10 cellular contexts compared by ENCODE assay signal in genomic region chr6:7157752-7158616, GRCh38. TPM values are rescaled to one million over a fixed set of nuclear protein-coding genes. Genes with fewer than 3 reads are reported as not detected.
DNase-seq lines count a peak whose midpoint lies in the region; ATAC-seq, FAIRE-seq and TF ChIP-seq lines count a peak whose summit lies in the region.
"Had no signal": no experiment of that assay in that cellular context is flagged by ENCODE, and none has a peak within 500 bp of the region (broad histone marks: within the 10 kb centered on the region; RNA-seq: fewer than 3 reads in every experiment).

No MANE protein-coding gene starts in this region.

- peaks cover 76% of the 10 kb centered on the region for H3K4me1 Mint-ChIP-seq in GM23338

- FAIRE-seq in A549 (lab: Jason Lieb, UNC) (no peak), HepG2 (lab: Jason Lieb, UNC) (no peak)
- FAIRE-seq: frontal cortex had no signal

- no peaks in the 10 kb centered on the region for H3K9me3 Mint-ChIP-seq in GM23338

- 82% methylated on average over 6 of the region's 6 CpGs for WGBS in A549 (ENCODE audit: missing lambda C conversion rate)
- 71% methylated on average over 6 of the region's 6 CpGs for WGBS in HepG2 (ENCODE audit: low lambda C conversion rate)

- POLR2A ChIA-PET in A549 (lab: Yijun Ruan, JAX) (no interaction called here), HepG2 (lab: Yijun Ruan, JAX) (interaction anchor here (1.5 kb wide), 1 partner anchor 7 kb away, joined by 3 read pairs; no protein-coding TSS in a partner anchor)

- H3F3A ChIP-seq in GM23338 (replicated peaks; ENCODE audit: low read depth), result no peaks in the 10 kb centered on the region

- TF ChIP-seq EP300 in A549 (IDR thresholded peaks at IDR 0.05) (no peak), HepG2 (IDR thresholded peaks at IDR 0.05; ENCODE audit: low read depth in 2 of 2, low read length in 2 of 2) (no peak), HepG2 (CRISPR knock-in tag; IDR thresholded peaks at IDR 0.05; ENCODE audit: borderline replicate concordance) (no peak)

- H3K27ac ChIP-seq in A549 (no peak overlapping the region), GM23338 (ENCODE audit: low read depth) (no peak overlapping the region), HepG2 (ENCODE audit: extremely low read length, insufficient read depth, low read length) (peak overlapping the region; percentile 88), uterus (no peak overlapping the region)

- no TSS peak for BruUV-seq in HepG2 (replicated peaks; lab: Mats Ljungman, UMichigan)

- intact Hi-C loops in HepG2 (cut with micrococcal nuclease; ENCODE audit: unreplicated experiment), result no loop called here
- intact Hi-C loops in uterus (cut with DNase I; ENCODE audit: low total_unique reads), result no loop called here

- H3K27me3 ChIP-seq in GM23338 (ENCODE audit: insufficient read depth) (no peaks in the 10 kb centered on the region), HepG2 (ENCODE audit: control insufficient read depth in 1 of 2, insufficient read depth in 2 of 2, low read length in 2 of 2) (no peaks in the 10 kb centered on the region), uterus (no peaks in the 10 kb centered on the region)

- H3K36me3 Mint-ChIP-seq in GM23338 (ENCODE audit: low read depth), result no peaks in the 10 kb centered on the region; the same call in 2 of the 3 replicates

- no peak overlapping the region for H2AFZ ChIP-seq in GM23338
- H2AFZ ChIP-seq in HepG2 (ENCODE audit: low read length), result no peak overlapping the region

- H3K9me2 ChIP-seq in GM23338 (ENCODE audit: insufficient read depth), result no peaks in the 10 kb centered on the region

- H3K79me2 ChIP-seq in GM23338 (replicated peaks; ENCODE audit: insufficient read depth) (peaks cover 88% of the 10 kb centered on the region), HepG2 (ENCODE audit: insufficient read depth, low read length) (peaks cover 95% of the 10 kb centered on the region)

- peak overlapping the region; percentile 80 for H3K27ac Mint-ChIP-seq in GM23338

- no peak for TF ChIP-seq POLR2A in A549 (IDR thresholded peaks at IDR 0.05; ENCODE audit: low read length)
- TF ChIP-seq POLR2A in HepG2 (IDR thresholded peaks at IDR 0.05; ENCODE audit: insufficient read depth in 1 of 2, low read depth in 2 of 2, low read length in 2 of 2), result no peak
- no peak for TF ChIP-seq POLR2A in uterus (IDR thresholded peaks at IDR 0.05)

- no peaks in the 10 kb centered on the region for H3K9me3 ChIP-seq in A549
- no peaks in the 10 kb centered on the region for H3K9me3 ChIP-seq in HepG2 (ENCODE audit: low read length)
- H3K9me3 ChIP-seq in uterus, result no peaks in the 10 kb centered on the region

- H3K4me1 ChIP-seq in A549, result peaks cover 25% of the 10 kb centered on the region
- H3K4me1 ChIP-seq in GM23338 (ENCODE audit: insufficient read depth), result peaks cover 31% of the 10 kb centered on the region
- H3K4me1 ChIP-seq in HepG2 (ENCODE audit: insufficient read depth, low read length), result peaks cover 98% of the 10 kb centered on the region
- peaks cover 0 to 8% of the 10 kb centered on the region in 2 donors for H3K4me1 ChIP-seq in uterus

- H3K4me2 ChIP-seq in A549 (no peak overlapping the region), GM23338 (no peak overlapping the region), HepG2 (ENCODE audit: low read depth, low read length) (no peak overlapping the region)

- peak overlapping the region; percentile 1; the same call in 1 of the 3 replicates for H3K4me3 Mint-ChIP-seq in GM23338

- ATAC-seq in A549 (peak; percentile 47 to 61; a peak in 4 of 6 replicates), GM23338 (peak; percentile 60), HepG2 (peak; percentile 26)

- DNase-seq in A549 (ENCODE audit: low read depth in 1 of 2, low spot score in 1 of 2), result no peak
- DNase-seq in GM23338 (ENCODE audit: low spot score), result peak; percentile 40
- DNase-seq in amniotic epithelial cell (ENCODE audit: low read depth), result peak; percentile 46
- DNase-seq in HepG2 (ENCODE audit: low spot score), result no peak
- DNase-seq in uterus, result no peak
- no peak for DNase-seq in epidermal melanocyte (ENCODE audit: insufficient read length, low spot score)
- DNase-seq in AML-193 (lab: John Stamatoyannopoulos, UW), result no peak
- DNase-seq in GM19240 (ENCODE audit: insufficient read length, low spot score), result no peak
- DNase-seq: NCI-H1105 had no signal

- in situ Hi-C loops in HepG2 (cut with HindIII; ENCODE audit: extremely low pct_ligation_motif_present, low pct_unique_long_range_greater_than_20kb), result no loop called here

- H3K4me3 ChIP-seq in A549 (no peak overlapping the region), GM23338 (no peak overlapping the region), HepG2 (replicated peaks in 1 of 3; ENCODE audit: insufficient read depth in 1 of 3, low read depth in 2 of 3, low read length in 3 of 3) (no peak overlapping the region), uterus (no peak overlapping the region)

- no peaks in the 10 kb centered on the region for H3K27me3 Mint-ChIP-seq in GM23338 (ENCODE audit: insufficient read depth, low read depth, poor library complexity)

- TF ChIP-seq CTCF in A549 (IDR thresholded peaks at IDR 0.05) (no peak), GM23338 (conservative IDR thresholded peaks at IDR 0.05; ENCODE audit: low read depth in 2 of 2) (peak in 1 of 2 experiments; percentile 52; a peak in 2 of 4 replicates), HepG2 (CRISPR knock-in tag; IDR thresholded peaks at IDR 0.05) (peak; percentile 56), uterus (IDR thresholded peaks at IDR 0.05) (no peak)

- CTCF ChIA-PET in A549 (lab: Yijun Ruan, JAX) (no interaction called here), HepG2 (lab: Yijun Ruan, JAX; ENCODE audit: low intra/inter-chr PET ratio, low total read pairs) (no interaction called here)

- H4K20me1 ChIP-seq in GM23338 (replicated peaks; ENCODE audit: insufficient read depth) (no peaks in the 10 kb centered on the region), HepG2 (ENCODE audit: insufficient read depth, low read length) (peaks cover 5% of the 10 kb centered on the region; the same call in 1 of the 2 replicates)

- no peaks in the 10 kb centered on the region for H3K36me3 ChIP-seq in GM23338 (ENCODE audit: insufficient read depth)
- H3K36me3 ChIP-seq in HepG2 (replicated peaks in 1 of 2; ENCODE audit: control insufficient read depth in 1 of 2, insufficient read depth in 2 of 2, low read length in 2 of 2), result peaks cover 0 to 3% of the 10 kb centered on the region in 2 experiments; a peak in 4 of 5 replicates
- no peaks in the 10 kb centered on the region for H3K36me3 ChIP-seq in uterus

- 0 out of 2 replicates have a peak overlapping the region, but pooled peaks have one; percentile 6 for H3K9ac ChIP-seq in HepG2 (ENCODE audit: insufficient read depth, low read depth, low read length)

- TF ChIP-seq RAD21 in A549 (conservative IDR thresholded peaks at IDR 0.05 in 1 of 2, IDR thresholded peaks at IDR 0.05 in 1 of 2), result no peak
- no peak; the same call in 1 of the 2 replicates for TF ChIP-seq RAD21 in HepG2 (CRISPR knock-in tag; IDR thresholded peaks at IDR 0.05)

TF ChIP-seq in A549, 52 proteins besides CTCF, POLR2A, EP300 and RAD21 (continues in another document):
- no peak for TF ChIP-seq TFCP2L1 (CRISPR knock-in tag; IDR thresholded peaks at IDR 0.05)
- no peak for TF ChIP-seq EHMT2 (IDR thresholded peaks at IDR 0.05; ENCODE audit: low read depth)
- TF ChIP-seq ZFP36 (IDR thresholded peaks at IDR 0.05; ENCODE audit: borderline replicate concordance, partially characterized antibody), result no peak

TF ChIP-seq in HepG2, 621 proteins besides CTCF, POLR2A, EP300 and RAD21 (continues in another document):
- TF ChIP-seq ZNF143 (CRISPR knock-in tag; IDR thresholded peaks at IDR 0.05) (no peak), ZNF207 (IDR thresholded peaks at IDR 0.05; ENCODE audit: borderline replicate concordance) (no peak), MAZ (IDR thresholded peaks at IDR 0.05; ENCODE audit: borderline replicate concordance, low read depth, low read length) (no peak), MAZ (CRISPR knock-in tag; IDR thresholded peaks at IDR 0.05; ENCODE audit: low read depth) (no peak)

RNA-seq across cellular contexts. Expression of gene RREB1, which starts 50.2 kb away (rescaled TPM):
- 2.2 and 4.8 TPM in 2 replicates for polyA plus RNA-seq in A549 (2011; rRNA removed)
- polyA plus RNA-seq in A549 (2012; cell fraction: cytosol; rRNA removed), result 1.5 and 2.1 TPM in 2 replicates
- 6.1 and 6.8 TPM in 2 replicates for polyA plus RNA-seq in A549 (2012; cell fraction: nucleus; rRNA removed)
- 4.6 to 5.0 TPM (median 4.8 TPM) in 3 replicates for polyA plus RNA-seq in A549 (2017; fragmentation: RNase III; extraction: RNeasy Plus Mini Kit Qiagen cat#74134 plus additional on column Dnase treatment)
- 30.5 and 38.8 TPM in 2 replicates for polyA minus RNA-seq in A549 (2011; rRNA and poly(A)+ RNA removed)
- 25.5 and 29.1 TPM in 2 replicates for total RNA-seq in GM23338 (2014; rRNA removed; shearing (Covaris generic))
- polyA plus RNA-seq in GM23338 (2016; fragmentation: Nextera tagmentation; extraction: Ambion mirVana), result 7.9 and 8.5 TPM in 2 replicates
- 23.2 and 23.4 TPM in 2 replicates for total RNA-seq in HepG2 (2016; rRNA removed; fragmentation: Illumina TruSeq; extraction: Trizol)
- 62.4 and 75.9 TPM in 2 replicates for total RNA-seq in HepG2 (2016; cell fraction: cytosol; rRNA removed; fragmentation: Illumina TruSeq; extraction: Trizol; ENCODE audit: low read depth)
- total RNA-seq in HepG2 (2016; cell fraction: insoluble cytoplasmic fraction; rRNA removed; fragmentation: Illumina TruSeq; extraction: Trizol), result 21.2 and 23.3 TPM in 2 replicates
- 33.9 and 40.6 TPM in 2 replicates for total RNA-seq in HepG2 (2016; cell fraction: membrane; rRNA removed; fragmentation: Illumina TruSeq; extraction: Trizol)
- 50.2 and 60.1 TPM in 2 replicates for total RNA-seq in HepG2 (2016; cell fraction: nucleus; rRNA removed; fragmentation: Illumina TruSeq; extraction: Trizol)
- 6.1 and 6.2 TPM in 2 replicates for polyA plus RNA-seq in HepG2 (2011; rRNA removed)
- polyA plus RNA-seq in HepG2 (2011; cell fraction: cytosol; rRNA removed), result 3.7 and 4.4 TPM in 2 replicates
- polyA plus RNA-seq in HepG2 (2011; cell fraction: nucleus; rRNA removed), result 24.2 and 27.1 TPM in 2 replicates
- 19.5 and 19.9 TPM in 2 replicates for polyA plus RNA-seq in HepG2 (2012)
- polyA plus RNA-seq in HepG2 (2016; cell fraction: cytosol; fragmentation: Illumina TruSeq; extraction: Trizol; ENCODE audit: low read depth), result 0.71 and 1.1 TPM in 2 replicates
- 12.3 and 15.5 TPM in 2 replicates for polyA plus RNA-seq in HepG2 (2016; cell fraction: insoluble cytoplasmic fraction; fragmentation: Illumina TruSeq; extraction: Trizol; ENCODE audit: low read depth)
- 1.6 and 2.2 TPM in 2 replicates for polyA plus RNA-seq in HepG2 (2016; cell fraction: membrane; fragmentation: Illumina TruSeq; extraction: Trizol; ENCODE audit: low read depth)
- 45.7 and 47.4 TPM in 2 replicates for polyA plus RNA-seq in HepG2 (2016; cell fraction: nucleus; fragmentation: Illumina TruSeq; extraction: Trizol; ENCODE audit: insufficient read depth, low read depth)
- polyA minus RNA-seq in HepG2 (2011; rRNA and poly(A)+ RNA removed; ENCODE audit: low replicate concordance), result 33.6 and 65.0 TPM in 2 replicates
- 27.1 and 37.4 TPM in 2 replicates for polyA minus RNA-seq in HepG2 (2011; cell fraction: cytosol; rRNA and poly(A)+ RNA removed)
- 65.6 and 67.6 TPM in 2 replicates for polyA minus RNA-seq in HepG2 (2011; cell fraction: nucleus; rRNA and poly(A)+ RNA removed)
- 10 to 100 TPM; 15.1 to 65.9 (median 22.7) TPM for total RNA-seq in uterus

Comparison
In these comparisons a context has a peak if more than half of its experiments do, and no peak if none do; other contexts are left out.
1. DNase-seq: peak in GM23338 (single experiment) and amniotic epithelial cell (single experiment); none in A549 (0 of 2), HepG2 (single experiment), uterus (0 of 2), epidermal melanocyte (single experiment), AML-193 (0 of 2) and GM19240 (single experiment).
2. Of the 38 proteins assayed by ChIP-seq in both HepG2 and A549: peak only in HepG2: CTCF and SMC3; only in A549: none; in both: none; in neither: 36.
3. Peak in every context shown above with its lines, with median percentiles within 50 percentile points of each other: ATAC-seq.